In the genomic region with DNA sequence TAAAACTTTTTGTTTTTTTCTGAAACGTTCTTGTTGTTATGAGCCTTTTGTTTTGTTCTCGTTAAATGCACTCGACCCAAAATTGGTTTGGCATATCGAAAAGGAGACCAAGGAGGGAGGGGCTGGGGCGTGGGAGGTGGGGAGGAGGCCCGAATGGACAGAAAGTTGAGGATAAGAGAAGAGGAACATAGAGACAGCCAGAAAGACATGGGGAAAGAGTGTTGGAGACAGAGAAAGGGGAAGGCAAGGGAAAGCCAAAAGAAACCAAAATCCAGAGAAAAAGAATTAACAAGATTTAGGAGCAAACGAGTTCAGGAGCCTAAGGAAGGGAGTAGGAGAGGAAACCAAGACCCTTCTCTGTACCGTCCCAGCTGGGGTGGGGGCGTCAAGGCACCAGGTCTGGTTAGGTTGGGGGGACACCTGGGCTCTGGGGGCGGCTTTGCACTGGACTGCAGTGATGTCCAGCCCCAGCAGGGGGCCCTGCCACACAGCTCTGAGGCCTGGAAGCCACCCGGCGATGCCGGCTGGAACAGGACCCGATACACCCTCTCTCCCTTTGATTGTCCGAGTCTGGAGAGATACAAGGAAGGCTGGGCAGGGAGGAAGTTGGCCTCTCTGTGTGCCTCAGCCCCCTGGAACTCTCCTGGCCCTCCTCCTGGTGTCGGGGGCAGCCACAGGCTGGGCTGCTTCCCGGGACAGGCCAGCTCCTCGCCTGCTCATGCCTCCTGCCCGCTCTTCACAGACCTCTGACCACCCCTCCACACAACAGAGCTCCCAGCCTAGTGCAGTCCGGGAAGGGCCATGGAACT, we compare ENCODE assay signal across 8 cellular contexts. TPM values are rescaled to one million over a fixed set of nuclear protein-coding genes. Genes with fewer than 3 reads are reported as not detected.
DNase-seq lines count a peak whose midpoint lies in the region; ATAC-seq, FAIRE-seq and TF ChIP-seq lines count a peak whose summit lies in the region.

No MANE protein-coding gene starts in this region.

- H3K27ac ChIP-seq in SK-N-MC (peak overlapping the region; percentile 50), ovary (no peak overlapping the region), aorta (ENCODE audit: low read depth in 1 of 2, low read length in 2 of 2) (no peak overlapping the region)

- TF ChIP-seq EP300 in ovary (IDR thresholded peaks at IDR 0.05), result no peak

- DNase-seq in AG08396 (ENCODE audit: low spot score), result peak; percentile 90
- no peak for DNase-seq in GM19239 (ENCODE audit: insufficient read length, low spot score)
- DNase-seq in SK-N-MC (ENCODE audit: low read depth, low spot score), result no peak
- peak in 52 of 56 donors; percentile 14 to 81 (median 50) for DNase-seq in amygdala (lab: John Stamatoyannopoulos, UW)
- DNase-seq in cardiac septum (ENCODE audit: low spot score), result peak; percentile 89
- DNase-seq in ovary, result peak; percentile 69 to 83 (median 76)
- DNase-seq in aorta, result peak; percentile 79 to 90
- no peak for DNase-seq in NCI-H1048 (lab: John Stamatoyannopoulos, UW)

- 12 to 15% (median 13%) methylated on average over 20 of the region's 20 CpGs for WGBS in ovary, 3 donors
- 22 to 24% methylated on average over 20 of the region's 20 CpGs for WGBS in aorta, 2 donors

- H3K4me1 ChIP-seq in ovary (ENCODE audit: insufficient read depth) (no peaks in the 10 kb centered on the region), aorta (ENCODE audit: control insufficient read depth in 1 of 2, insufficient read depth in 2 of 2, low read length in 2 of 2) (no peaks in the 10 kb centered on the region)

- ATAC-seq in aorta (ENCODE audit: low FRiP score), result peak; percentile 90

- peak; percentile 79 for FAIRE-seq in GM19239 (lab: Jason Lieb, UNC)

- H3K9ac ChIP-seq in SK-N-MC (ENCODE audit: insufficient read length), result no peak overlapping the region

- intact Hi-C loops in cardiac septum (cut with DNase I) (loop anchor here (5.0 to 10.0 kb wide), 4 partner anchors 49 to 327 kb away; partner anchors contain the start of gene PTGER1), ovary (cut with DNase I) (loop anchor here (5.0 to 10.0 kb wide), 4 partner anchors 199 to 337 kb away; partner anchors contain the start of gene PTGER1 (in 1 of the 4)), aorta (cut with DNase I) (loop anchor here (2.0 to 10.0 kb wide), 3 partner anchors 137 to 324 kb away; no protein-coding TSS in a partner anchor)

- H3K9me3 ChIP-seq in SK-N-MC (ENCODE audit: low read depth, low read length) (no peaks in the 10 kb centered on the region), ovary (no peaks in the 10 kb centered on the region), aorta (ENCODE audit: control insufficient read depth, low read length) (no peaks in the 10 kb centered on the region)

- H3K27me3 ChIP-seq in ovary (no peaks in the 10 kb centered on the region), aorta (ENCODE audit: control insufficient read depth in 1 of 2, insufficient read depth in 2 of 2, low read length in 1 of 2) (no peaks in the 10 kb centered on the region)

- peak; percentile 58 to 86 (median 77) for TF ChIP-seq CTCF in ovary (IDR thresholded peaks at IDR 0.05)

- H3K4me3 ChIP-seq in SK-N-MC (no peak overlapping the region), ovary (no peak overlapping the region), aorta (ENCODE audit: low read length in 2 of 2) (no peak overlapping the region)

- peaks cover 15% of the 10 kb centered on the region; the same call in 1 of the 2 replicates for H3K36me3 ChIP-seq in SK-N-MC (ENCODE audit: insufficient read depth, low read length)
- no peaks in the 10 kb centered on the region for H3K36me3 ChIP-seq in ovary
- no peaks in the 10 kb centered on the region for H3K36me3 ChIP-seq in aorta (ENCODE audit: control insufficient read depth in 1 of 2, insufficient read depth in 2 of 2, low read length in 1 of 2)

- no peak for TF ChIP-seq POLR2A in ovary (IDR thresholded peaks at IDR 0.05)

RNA-seq across cellular contexts. Expression of gene ASF1B, which starts 11.6 kb away (rescaled TPM):
- total RNA-seq in cardiac septum (0.70 TPM), ovary (1 to 10 TPM in 4 of 7 donors, under 1 TPM in 3; 0.12 to 4.9 (median 1.0) TPM), aorta (1 to 10 TPM; 1.4 to 2.0 TPM)
- polyA plus RNA-seq in ovary (1 to 10 TPM in 1 of 2 donors, under 1 TPM in 1; 0.99 to 1.6 TPM), aorta (1 to 10 TPM in 1 of 2 donors, under 1 TPM in 1; 0.49 to 1.3 TPM)

RNA-seq across cellular contexts. Expression of gene PRKACA, which starts 30.4 kb away (rescaled TPM):
- total RNA-seq in cardiac septum (487 TPM), ovary (100 to 1,000 TPM in 5 of 7 donors, 10 to 100 TPM in 2; 33.3 to 280 (median 201) TPM), aorta (100 to 1,000 TPM; 123 to 125 TPM)
- polyA plus RNA-seq in ovary (100 to 1,000 TPM; 104 to 207 TPM), aorta (10 to 100 TPM; 53.7 to 56.3 TPM)

RNA-seq across cellular contexts. Expression of gene SAMD1, which starts 57.5 kb away (rescaled TPM):
- total RNA-seq in cardiac septum (41.8 TPM), ovary (10 to 100 TPM; 13.6 to 68.3 (median 41.0) TPM), aorta (10 to 100 TPM; 28.1 to 32.9 TPM)
- polyA plus RNA-seq in ovary (10 to 100 TPM; 10.5 to 23.6 TPM), aorta (10 to 100 TPM; 27.4 to 28.4 TPM)

RNA-seq across cellular contexts. Expression of gene ADGRL1, which starts 58.0 kb away (rescaled TPM):
- total RNA-seq in cardiac septum (7.9 TPM), ovary (10 to 100 TPM in 5 of 7 donors, 1 to 10 TPM in 2; 4.1 to 36.8 (median 22.5) TPM), aorta (10 to 100 TPM; 11.0 to 26.3 TPM)
- polyA plus RNA-seq in ovary (1 to 10 TPM; 2.1 to 6.7 TPM), aorta (1 to 10 TPM; 5.3 to 6.3 TPM)

Comparison
In these comparisons a context has a peak if more than half of its experiments do, and no peak if none do; other contexts are left out.
1. DNase-seq: peak in AG08396 (single experiment), amygdala (52 of 56), cardiac septum (single experiment), ovary (5 of 5) and aorta (2 of 2); none in GM19239 (single experiment), SK-N-MC (single experiment) and NCI-H1048 (single experiment).